3 cellular contexts compared by ENCODE assay signal in the genomic region with DNA sequence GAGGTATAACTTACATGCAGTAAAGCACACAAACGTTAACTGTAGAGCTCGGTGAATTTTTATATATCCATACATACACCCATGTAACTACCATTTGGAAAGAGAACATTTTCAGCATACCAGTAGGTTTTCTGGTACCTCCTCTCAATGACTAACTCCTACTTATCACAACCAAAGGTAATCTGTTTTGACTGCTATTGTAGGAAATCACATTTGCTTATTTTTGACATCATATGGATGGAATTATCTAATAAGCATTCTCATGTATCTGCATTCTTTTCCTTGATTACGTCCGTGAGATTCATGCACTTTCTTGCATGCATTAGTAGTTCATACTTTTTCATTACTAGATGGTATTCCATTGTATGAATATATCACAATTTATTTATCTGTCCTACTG.
A peak's percentile ranks its signal among the peaks of the same experiment; 100 is the strongest.
TF ChIP-seq lines count a peak whose summit lies in the region.

No MANE protein-coding gene starts in this region.

TF ChIP-seq in A549, 52 proteins besides CTCF, POLR2A, EP300 and RAD21 (continued from another document):
- no peak for TF ChIP-seq CHD4 (IDR thresholded peaks at IDR 0.05; ENCODE audit: borderline replicate concordance)
- TF ChIP-seq EHF (CRISPR knock-in tag; IDR thresholded peaks at IDR 0.05): no peak
- no peak for TF ChIP-seq NR3C1 (IDR thresholded peaks at IDR 0.05)
- TF ChIP-seq BHLHE40 (IDR thresholded peaks at IDR 0.05; ENCODE audit: low read depth, low read length): no peak
- TF ChIP-seq, protein P1, sequence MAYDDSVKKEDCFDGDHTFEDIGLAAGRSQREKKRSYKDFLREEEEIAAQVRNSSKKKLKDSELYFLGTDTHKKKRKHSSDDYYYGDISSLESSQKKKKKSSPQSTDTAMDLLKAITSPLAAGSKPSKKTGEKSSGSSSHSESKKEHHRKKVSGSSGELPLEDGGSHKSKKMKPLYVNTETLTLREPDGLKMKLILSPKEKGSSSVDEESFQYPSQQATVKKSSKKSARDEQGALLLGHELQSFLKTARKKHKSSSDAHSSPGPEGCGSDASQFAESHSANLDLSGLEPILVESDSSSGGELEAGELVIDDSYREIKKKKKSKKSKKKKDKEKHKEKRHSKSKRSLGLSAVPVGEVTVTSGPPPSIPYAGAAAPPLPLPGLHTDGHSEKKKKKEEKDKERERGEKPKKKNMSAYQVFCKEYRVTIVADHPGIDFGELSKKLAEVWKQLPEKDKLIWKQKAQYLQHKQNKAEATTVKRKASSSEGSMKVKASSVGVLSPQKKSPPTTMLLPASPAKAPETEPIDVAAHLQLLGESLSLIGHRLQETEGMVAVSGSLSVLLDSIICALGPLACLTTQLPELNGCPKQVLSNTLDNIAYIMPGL (CRISPR knock-in tag; IDR thresholded peaks at IDR 0.05; ENCODE audit: borderline replicate concordance): no peak
- no peak for TF ChIP-seq RNF2 (IDR thresholded peaks at IDR 0.05; ENCODE audit: borderline replicate concordance, low read depth)
- TF ChIP-seq NFE2L2 (conservative IDR thresholded peaks at IDR 0.05; ENCODE audit: low read length): no peak
- TF ChIP-seq RFX5 (IDR thresholded peaks at IDR 0.05): no peak
- no peak for TF ChIP-seq CHD2 (IDR thresholded peaks at IDR 0.05; ENCODE audit: low read length, partially characterized antibody)
- TF ChIP-seq, protein P2, sequence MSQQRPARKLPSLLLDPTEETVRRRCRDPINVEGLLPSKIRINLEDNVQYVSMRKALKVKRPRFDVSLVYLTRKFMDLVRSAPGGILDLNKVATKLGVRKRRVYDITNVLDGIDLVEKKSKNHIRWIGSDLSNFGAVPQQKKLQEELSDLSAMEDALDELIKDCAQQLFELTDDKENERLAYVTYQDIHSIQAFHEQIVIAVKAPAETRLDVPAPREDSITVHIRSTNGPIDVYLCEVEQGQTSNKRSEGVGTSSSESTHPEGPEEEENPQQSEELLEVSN (IDR thresholded peaks at IDR 0.05; ENCODE audit: borderline replicate concordance, low read depth): no peak
- TF ChIP-seq EHMT2 (IDR thresholded peaks at IDR 0.05; ENCODE audit: low read depth): no peak
- TF ChIP-seq CBX2 (IDR thresholded peaks at IDR 0.05; ENCODE audit: borderline replicate concordance, low read depth): no peak
- TF ChIP-seq, protein P3, sequence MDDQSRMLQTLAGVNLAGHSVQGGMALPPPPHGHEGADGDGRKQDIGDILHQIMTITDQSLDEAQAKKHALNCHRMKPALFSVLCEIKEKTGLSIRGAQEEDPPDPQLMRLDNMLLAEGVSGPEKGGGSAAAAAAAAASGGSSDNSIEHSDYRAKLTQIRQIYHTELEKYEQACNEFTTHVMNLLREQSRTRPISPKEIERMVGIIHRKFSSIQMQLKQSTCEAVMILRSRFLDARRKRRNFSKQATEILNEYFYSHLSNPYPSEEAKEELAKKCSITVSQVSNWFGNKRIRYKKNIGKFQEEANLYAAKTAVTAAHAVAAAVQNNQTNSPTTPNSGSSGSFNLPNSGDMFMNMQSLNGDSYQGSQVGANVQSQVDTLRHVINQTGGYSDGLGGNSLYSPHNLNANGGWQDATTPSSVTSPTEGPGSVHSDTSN (IDR thresholded peaks at IDR 0.05): no peak

TF ChIP-seq in SK-N-SH, 30 proteins besides CTCF, POLR2A, EP300 and RAD21 (continued from another document and continues in another):
- TF ChIP-seq SMC3 (IDR thresholded peaks at IDR 0.05; ENCODE audit: low read depth, low read length) (no peak), ELF1 (IDR thresholded peaks at IDR 0.05) (no peak), TCF12 (IDR thresholded peaks at IDR 0.05) (peak; percentile 49; the same call in 1 of the 2 replicates), MEF2A (IDR thresholded peaks at IDR 0.05; ENCODE audit: borderline replicate concordance, low read depth) (no peak), JUND (IDR thresholded peaks at IDR 0.05) (0 out of 2 replicates have a peak, but pooled peaks have one; percentile 3), NRF1 (IDR thresholded peaks at IDR 0.05; ENCODE audit: low read depth, low read length) (no peak), NFIC (IDR thresholded peaks at IDR 0.05; ENCODE audit: borderline replicate concordance) (no peak), RCOR1 (IDR thresholded peaks at IDR 0.05; ENCODE audit: low read length) (no peak), SIN3A (IDR thresholded peaks at IDR 0.05; ENCODE audit: borderline replicate concordance, low read depth, low read length) (no peak), POLR2AphosphoS5 (IDR thresholded peaks at IDR 0.05; ENCODE audit: low read depth, low read length) (no peak), GABPA (IDR thresholded peaks at IDR 0.05; ENCODE audit: low read depth) (no peak)
- TF ChIP-seq, protein P4, sequence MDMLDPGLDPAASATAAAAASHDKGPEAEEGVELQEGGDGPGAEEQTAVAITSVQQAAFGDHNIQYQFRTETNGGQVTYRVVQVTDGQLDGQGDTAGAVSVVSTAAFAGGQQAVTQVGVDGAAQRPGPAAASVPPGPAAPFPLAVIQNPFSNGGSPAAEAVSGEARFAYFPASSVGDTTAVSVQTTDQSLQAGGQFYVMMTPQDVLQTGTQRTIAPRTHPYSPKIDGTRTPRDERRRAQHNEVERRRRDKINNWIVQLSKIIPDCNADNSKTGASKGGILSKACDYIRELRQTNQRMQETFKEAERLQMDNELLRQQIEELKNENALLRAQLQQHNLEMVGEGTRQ (IDR thresholded peaks at IDR 0.05; ENCODE audit: borderline replicate concordance, low read depth, low read length): no peak
- TF ChIP-seq, protein P5, sequence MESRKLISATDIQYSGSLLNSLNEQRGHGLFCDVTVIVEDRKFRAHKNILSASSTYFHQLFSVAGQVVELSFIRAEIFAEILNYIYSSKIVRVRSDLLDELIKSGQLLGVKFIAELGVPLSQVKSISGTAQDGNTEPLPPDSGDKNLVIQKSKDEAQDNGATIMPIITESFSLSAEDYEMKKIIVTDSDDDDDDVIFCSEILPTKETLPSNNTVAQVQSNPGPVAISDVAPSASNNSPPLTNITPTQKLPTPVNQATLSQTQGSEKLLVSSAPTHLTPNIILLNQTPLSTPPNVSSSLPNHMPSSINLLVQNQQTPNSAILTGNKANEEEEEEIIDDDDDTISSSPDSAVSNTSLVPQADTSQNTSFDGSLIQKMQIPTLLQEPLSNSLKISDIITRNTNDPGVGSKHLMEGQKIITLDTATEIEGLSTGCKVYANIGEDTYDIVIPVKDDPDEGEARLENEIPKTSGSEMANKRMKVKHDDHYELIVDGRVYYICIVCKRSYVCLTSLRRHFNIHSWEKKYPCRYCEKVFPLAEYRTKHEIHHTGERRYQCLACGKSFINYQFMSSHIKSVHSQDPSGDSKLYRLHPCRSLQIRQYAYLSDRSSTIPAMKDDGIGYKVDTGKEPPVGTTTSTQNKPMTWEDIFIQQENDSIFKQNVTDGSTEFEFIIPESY (IDR thresholded peaks at IDR 0.05; ENCODE audit: borderline replicate concordance, low read depth): no peak
- TF ChIP-seq, protein P6, sequence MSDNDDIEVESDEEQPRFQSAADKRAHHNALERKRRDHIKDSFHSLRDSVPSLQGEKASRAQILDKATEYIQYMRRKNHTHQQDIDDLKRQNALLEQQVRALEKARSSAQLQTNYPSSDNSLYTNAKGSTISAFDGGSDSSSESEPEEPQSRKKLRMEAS (IDR thresholded peaks at IDR 0.05; ENCODE audit: low read depth): no peak
- TF ChIP-seq, protein P7, sequence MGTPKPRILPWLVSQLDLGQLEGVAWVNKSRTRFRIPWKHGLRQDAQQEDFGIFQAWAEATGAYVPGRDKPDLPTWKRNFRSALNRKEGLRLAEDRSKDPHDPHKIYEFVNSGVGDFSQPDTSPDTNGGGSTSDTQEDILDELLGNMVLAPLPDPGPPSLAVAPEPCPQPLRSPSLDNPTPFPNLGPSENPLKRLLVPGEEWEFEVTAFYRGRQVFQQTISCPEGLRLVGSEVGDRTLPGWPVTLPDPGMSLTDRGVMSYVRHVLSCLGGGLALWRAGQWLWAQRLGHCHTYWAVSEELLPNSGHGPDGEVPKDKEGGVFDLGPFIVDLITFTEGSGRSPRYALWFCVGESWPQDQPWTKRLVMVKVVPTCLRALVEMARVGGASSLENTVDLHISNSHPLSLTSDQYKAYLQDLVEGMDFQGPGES (IDR thresholded peaks at IDR 0.05; ENCODE audit: low read depth, low read length): no peak
- TF ChIP-seq, protein P3 (IDR thresholded peaks at IDR 0.05): peak; percentile 77

TF ChIP-seq in GM12878, 131 proteins besides CTCF, POLR2A, EP300 and RAD21 (continued from another document):
- no peak for TF ChIP-seq ASH2L (IDR thresholded peaks at IDR 0.05; ENCODE audit: borderline replicate concordance, low read depth)
- TF ChIP-seq SMAD1 (IDR thresholded peaks at IDR 0.05; ENCODE audit: low read depth, partially characterized antibody): no peak
- TF ChIP-seq, protein P8, sequence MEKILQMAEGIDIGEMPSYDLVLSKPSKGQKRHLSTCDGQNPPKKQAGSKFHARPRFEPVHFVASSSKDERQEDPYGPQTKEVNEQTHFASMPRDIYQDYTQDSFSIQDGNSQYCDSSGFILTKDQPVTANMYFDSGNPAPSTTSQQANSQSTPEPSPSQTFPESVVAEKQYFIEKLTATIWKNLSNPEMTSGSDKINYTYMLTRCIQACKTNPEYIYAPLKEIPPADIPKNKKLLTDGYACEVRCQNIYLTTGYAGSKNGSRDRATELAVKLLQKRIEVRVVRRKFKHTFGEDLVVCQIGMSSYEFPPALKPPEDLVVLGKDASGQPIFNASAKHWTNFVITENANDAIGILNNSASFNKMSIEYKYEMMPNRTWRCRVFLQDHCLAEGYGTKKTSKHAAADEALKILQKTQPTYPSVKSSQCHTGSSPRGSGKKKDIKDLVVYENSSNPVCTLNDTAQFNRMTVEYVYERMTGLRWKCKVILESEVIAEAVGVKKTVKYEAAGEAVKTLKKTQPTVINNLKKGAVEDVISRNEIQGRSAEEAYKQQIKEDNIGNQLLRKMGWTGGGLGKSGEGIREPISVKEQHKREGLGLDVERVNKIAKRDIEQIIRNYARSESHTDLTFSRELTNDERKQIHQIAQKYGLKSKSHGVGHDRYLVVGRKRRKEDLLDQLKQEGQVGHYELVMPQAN (conservative IDR thresholded peaks at IDR 0.05): no peak
- no peak for TF ChIP-seq SUPT20H (IDR thresholded peaks at IDR 0.05; ENCODE audit: borderline replicate concordance, control insufficient read depth, low read depth, low read length)
- TF ChIP-seq BMI1 (IDR thresholded peaks at IDR 0.05; ENCODE audit: borderline replicate concordance): no peak
- TF ChIP-seq, protein P9, sequence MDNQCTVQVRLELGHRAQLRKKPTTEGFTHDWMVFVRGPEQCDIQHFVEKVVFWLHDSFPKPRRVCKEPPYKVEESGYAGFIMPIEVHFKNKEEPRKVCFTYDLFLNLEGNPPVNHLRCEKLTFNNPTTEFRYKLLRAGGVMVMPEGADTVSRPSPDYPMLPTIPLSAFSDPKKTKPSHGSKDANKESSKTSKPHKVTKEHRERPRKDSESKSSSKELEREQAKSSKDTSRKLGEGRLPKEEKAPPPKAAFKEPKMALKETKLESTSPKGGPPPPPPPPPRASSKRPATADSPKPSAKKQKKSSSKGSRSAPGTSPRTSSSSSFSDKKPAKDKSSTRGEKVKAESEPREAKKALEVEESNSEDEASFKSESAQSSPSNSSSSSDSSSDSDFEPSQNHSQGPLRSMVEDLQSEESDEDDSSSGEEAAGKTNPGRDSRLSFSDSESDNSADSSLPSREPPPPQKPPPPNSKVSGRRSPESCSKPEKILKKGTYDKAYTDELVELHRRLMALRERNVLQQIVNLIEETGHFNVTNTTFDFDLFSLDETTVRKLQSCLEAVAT (IDR thresholded peaks at IDR 0.05): no peak
- TF ChIP-seq NRF1 (conservative IDR thresholded peaks at IDR 0.05; ENCODE audit: low read depth, low read length): no peak
- no peak for TF ChIP-seq TCF12 (IDR thresholded peaks at IDR 0.05; ENCODE audit: low read depth, low read length)
- TF ChIP-seq, protein P10, sequence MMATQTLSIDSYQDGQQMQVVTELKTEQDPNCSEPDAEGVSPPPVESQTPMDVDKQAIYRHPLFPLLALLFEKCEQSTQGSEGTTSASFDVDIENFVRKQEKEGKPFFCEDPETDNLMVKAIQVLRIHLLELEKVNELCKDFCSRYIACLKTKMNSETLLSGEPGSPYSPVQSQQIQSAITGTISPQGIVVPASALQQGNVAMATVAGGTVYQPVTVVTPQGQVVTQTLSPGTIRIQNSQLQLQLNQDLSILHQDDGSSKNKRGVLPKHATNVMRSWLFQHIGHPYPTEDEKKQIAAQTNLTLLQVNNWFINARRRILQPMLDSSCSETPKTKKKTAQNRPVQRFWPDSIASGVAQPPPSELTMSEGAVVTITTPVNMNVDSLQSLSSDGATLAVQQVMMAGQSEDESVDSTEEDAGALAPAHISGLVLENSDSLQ (IDR thresholded peaks at IDR 0.05): no peak
- no peak for TF ChIP-seq CREM (IDR thresholded peaks at IDR 0.05; ENCODE audit: low read depth)
- TF ChIP-seq, protein P11, sequence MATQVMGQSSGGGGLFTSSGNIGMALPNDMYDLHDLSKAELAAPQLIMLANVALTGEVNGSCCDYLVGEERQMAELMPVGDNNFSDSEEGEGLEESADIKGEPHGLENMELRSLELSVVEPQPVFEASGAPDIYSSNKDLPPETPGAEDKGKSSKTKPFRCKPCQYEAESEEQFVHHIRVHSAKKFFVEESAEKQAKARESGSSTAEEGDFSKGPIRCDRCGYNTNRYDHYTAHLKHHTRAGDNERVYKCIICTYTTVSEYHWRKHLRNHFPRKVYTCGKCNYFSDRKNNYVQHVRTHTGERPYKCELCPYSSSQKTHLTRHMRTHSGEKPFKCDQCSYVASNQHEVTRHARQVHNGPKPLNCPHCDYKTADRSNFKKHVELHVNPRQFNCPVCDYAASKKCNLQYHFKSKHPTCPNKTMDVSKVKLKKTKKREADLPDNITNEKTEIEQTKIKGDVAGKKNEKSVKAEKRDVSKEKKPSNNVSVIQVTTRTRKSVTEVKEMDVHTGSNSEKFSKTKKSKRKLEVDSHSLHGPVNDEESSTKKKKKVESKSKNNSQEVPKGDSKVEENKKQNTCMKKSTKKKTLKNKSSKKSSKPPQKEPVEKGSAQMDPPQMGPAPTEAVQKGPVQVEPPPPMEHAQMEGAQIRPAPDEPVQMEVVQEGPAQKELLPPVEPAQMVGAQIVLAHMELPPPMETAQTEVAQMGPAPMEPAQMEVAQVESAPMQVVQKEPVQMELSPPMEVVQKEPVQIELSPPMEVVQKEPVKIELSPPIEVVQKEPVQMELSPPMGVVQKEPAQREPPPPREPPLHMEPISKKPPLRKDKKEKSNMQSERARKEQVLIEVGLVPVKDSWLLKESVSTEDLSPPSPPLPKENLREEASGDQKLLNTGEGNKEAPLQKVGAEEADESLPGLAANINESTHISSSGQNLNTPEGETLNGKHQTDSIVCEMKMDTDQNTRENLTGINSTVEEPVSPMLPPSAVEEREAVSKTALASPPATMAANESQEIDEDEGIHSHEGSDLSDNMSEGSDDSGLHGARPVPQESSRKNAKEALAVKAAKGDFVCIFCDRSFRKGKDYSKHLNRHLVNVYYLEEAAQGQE (IDR thresholded peaks at IDR 0.05; ENCODE audit: low read depth, low read length): no peak
- TF ChIP-seq MEF2B (IDR thresholded peaks at IDR 0.05; ENCODE audit: partially characterized antibody, poor library complexity, severe bottlenecking): no peak
- TF ChIP-seq, protein P12, sequence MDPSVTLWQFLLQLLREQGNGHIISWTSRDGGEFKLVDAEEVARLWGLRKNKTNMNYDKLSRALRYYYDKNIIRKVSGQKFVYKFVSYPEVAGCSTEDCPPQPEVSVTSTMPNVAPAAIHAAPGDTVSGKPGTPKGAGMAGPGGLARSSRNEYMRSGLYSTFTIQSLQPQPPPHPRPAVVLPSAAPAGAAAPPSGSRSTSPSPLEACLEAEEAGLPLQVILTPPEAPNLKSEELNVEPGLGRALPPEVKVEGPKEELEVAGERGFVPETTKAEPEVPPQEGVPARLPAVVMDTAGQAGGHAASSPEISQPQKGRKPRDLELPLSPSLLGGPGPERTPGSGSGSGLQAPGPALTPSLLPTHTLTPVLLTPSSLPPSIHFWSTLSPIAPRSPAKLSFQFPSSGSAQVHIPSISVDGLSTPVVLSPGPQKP (IDR thresholded peaks at IDR 0.05; ENCODE audit: low read depth, low read length): no peak
- no peak for TF ChIP-seq YBX1 (IDR thresholded peaks at IDR 0.05)
TF ChIP-seq in GM12878: peak in this region for 0.
